ENCODE assay signal across 1 cellular context in the genomic region with DNA sequence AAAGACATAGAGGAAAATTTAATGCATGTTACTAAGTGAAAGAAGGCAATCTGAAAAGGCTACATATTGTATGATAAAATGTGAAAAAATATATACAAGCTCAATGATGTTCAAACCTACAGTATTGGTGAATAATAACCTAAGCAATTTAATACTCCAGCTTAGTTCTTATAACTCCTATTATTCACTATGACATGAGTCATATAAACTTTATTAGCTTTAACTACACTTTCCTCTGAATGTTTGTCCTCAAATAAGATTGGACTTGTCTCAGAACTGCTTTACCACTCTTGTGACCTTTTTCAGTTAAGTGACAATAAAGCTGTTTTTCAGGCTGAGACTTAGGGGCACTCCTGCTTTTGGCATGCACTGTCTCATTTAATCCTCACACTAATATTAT.
TF ChIP-seq lines count a peak whose summit lies in the region.

No MANE protein-coding gene starts in this region.

TF ChIP-seq in IMR-90, 13 proteins besides CTCF, POLR2A, EP300 and RAD21:
- TF ChIP-seq CEBPB (IDR thresholded peaks at IDR 0.05; ENCODE audit: low read depth, low read length): no peak
- no peak for TF ChIP-seq RCOR1 (IDR thresholded peaks at IDR 0.05; ENCODE audit: insufficient replicate concordance, low read length)
- no peak for TF ChIP-seq MAZ (IDR thresholded peaks at IDR 0.05; ENCODE audit: borderline replicate concordance, low read depth, low read length)
- no peak for TF ChIP-seq RFX5 (IDR thresholded peaks at IDR 0.05; ENCODE audit: low read depth, low read length)
- TF ChIP-seq MAFK (IDR thresholded peaks at IDR 0.05; ENCODE audit: low read depth, low read length): no peak
- TF ChIP-seq, protein P1, sequence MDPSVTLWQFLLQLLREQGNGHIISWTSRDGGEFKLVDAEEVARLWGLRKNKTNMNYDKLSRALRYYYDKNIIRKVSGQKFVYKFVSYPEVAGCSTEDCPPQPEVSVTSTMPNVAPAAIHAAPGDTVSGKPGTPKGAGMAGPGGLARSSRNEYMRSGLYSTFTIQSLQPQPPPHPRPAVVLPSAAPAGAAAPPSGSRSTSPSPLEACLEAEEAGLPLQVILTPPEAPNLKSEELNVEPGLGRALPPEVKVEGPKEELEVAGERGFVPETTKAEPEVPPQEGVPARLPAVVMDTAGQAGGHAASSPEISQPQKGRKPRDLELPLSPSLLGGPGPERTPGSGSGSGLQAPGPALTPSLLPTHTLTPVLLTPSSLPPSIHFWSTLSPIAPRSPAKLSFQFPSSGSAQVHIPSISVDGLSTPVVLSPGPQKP (IDR thresholded peaks at IDR 0.05; ENCODE audit: borderline replicate concordance, low read depth, low read length): no peak
- TF ChIP-seq FOS (IDR thresholded peaks at IDR 0.05; ENCODE audit: low read depth, low read length): no peak
- no peak for TF ChIP-seq SMC3 (IDR thresholded peaks at IDR 0.05; ENCODE audit: low read depth, low read length)
- TF ChIP-seq MXI1 (IDR thresholded peaks at IDR 0.05; ENCODE audit: borderline replicate concordance, low read depth, low read length): no peak
- TF ChIP-seq BHLHE40 (IDR thresholded peaks at IDR 0.05; ENCODE audit: low read depth, low read length): no peak
- TF ChIP-seq, protein P2, sequence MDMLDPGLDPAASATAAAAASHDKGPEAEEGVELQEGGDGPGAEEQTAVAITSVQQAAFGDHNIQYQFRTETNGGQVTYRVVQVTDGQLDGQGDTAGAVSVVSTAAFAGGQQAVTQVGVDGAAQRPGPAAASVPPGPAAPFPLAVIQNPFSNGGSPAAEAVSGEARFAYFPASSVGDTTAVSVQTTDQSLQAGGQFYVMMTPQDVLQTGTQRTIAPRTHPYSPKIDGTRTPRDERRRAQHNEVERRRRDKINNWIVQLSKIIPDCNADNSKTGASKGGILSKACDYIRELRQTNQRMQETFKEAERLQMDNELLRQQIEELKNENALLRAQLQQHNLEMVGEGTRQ (IDR thresholded peaks at IDR 0.05; ENCODE audit: low read depth, low read length): no peak
- TF ChIP-seq NFE2L2 (IDR thresholded peaks at IDR 0.05; ENCODE audit: low read depth, low read length): no peak
- no peak for TF ChIP-seq CHD1 (IDR thresholded peaks at IDR 0.05; ENCODE audit: low read depth, low read length)
